ENCODE assay signal across 8 cellular contexts in genomic region chr16:30558789-30559377, GRCh38. TPM values are rescaled to one million over a fixed set of nuclear protein-coding genes. Genes with fewer than 3 reads are reported as not detected.
DNase-seq lines count a peak whose midpoint lies in the region; ATAC-seq and TF ChIP-seq lines count a peak whose summit lies in the region.

No MANE protein-coding gene starts in this region.

- no peaks in the 10 kb centered on the region for H3K9me3 Mint-ChIP-seq in activated CD4-positive, alpha-beta T cell treated with anti-CD3 and anti-CD28 coated beads, Interleukin-2, amount 10 ng/mL, durations not matched to agents 7 days and 5 days
- no peaks in the 10 kb centered on the region for H3K9me3 Mint-ChIP-seq in activated naive CD8-positive, alpha-beta T cell treated with anti-CD3 and anti-CD28 coated beads, Interleukin-2, amount 50 U/mL, for 24 hours

- H3K4me3 ChIP-seq in left lung (peak overlapping the region in 1 of 2 donors; percentile 95), testis (peak overlapping the region; percentile 84 to 85)

- peaks cover 37% of the 10 kb centered on the region for H3K4me1 Mint-ChIP-seq in activated CD4-positive, alpha-beta T cell treated with anti-CD3 and anti-CD28 coated beads, Interleukin-2, amount 10 ng/mL, durations not matched to agents 7 days and 5 days
- peaks cover 34% of the 10 kb centered on the region for H3K4me1 Mint-ChIP-seq in activated naive CD8-positive, alpha-beta T cell treated with anti-CD3 and anti-CD28 coated beads, Interleukin-2, amount 50 U/mL, for 24 hours

- DNase-seq in activated CD4-positive, alpha-beta T cell treated with anti-CD3 and anti-CD28 coated beads, Interleukin-2, amount 10 ng/mL, durations not matched to agents 7 days and 5 days = no peak
- DNase-seq in activated CD4-positive, alpha-beta T cell treated with anti-CD3 and anti-CD28 coated beads, Interleukin-2, amount 50 U/mL, for 48 hours = no peak
- no peak for DNase-seq in activated naive CD8-positive, alpha-beta T cell treated with anti-CD3 and anti-CD28 coated beads, Interleukin-2, amount 50 U/mL, for 24 hours
- DNase-seq in left lung (peak in 1 of 2 donors; percentile 27), testis (no peak), NCI-H187 (lab: John Stamatoyannopoulos, UW) (no peak), middle frontal gyrus (ENCODE audit: extremely low spot score, low spot score) (no peak), amygdala (lab: John Stamatoyannopoulos, UW) (no peak)

- WGBS in testis, 2 donors = 52 to 66% methylated on average over 21 of the region's 21 CpGs

- TF ChIP-seq POLR2A in testis (IDR thresholded peaks at IDR 0.05) = no peak

- H3K4me3 Mint-ChIP-seq in activated CD4-positive, alpha-beta T cell treated with anti-CD3 and anti-CD28 coated beads, Interleukin-2, amount 10 ng/mL, durations not matched to agents 7 days and 5 days = peak overlapping the region; percentile 87
- peak overlapping the region; percentile 87 for H3K4me3 Mint-ChIP-seq in activated naive CD8-positive, alpha-beta T cell treated with anti-CD3 and anti-CD28 coated beads, Interleukin-2, amount 50 U/mL, for 24 hours

- POLR2A ChIA-PET in activated CD4-positive, alpha-beta T cell treated with anti-CD3 and anti-CD28 coated beads, Interleukin-2, amount 10 ng/mL, durations not matched to agents 7 days and 5 days (lab: Charles Lee) = interaction anchor here (0.6 to 0.8 kb wide), 2 partner anchors 87 to 129 kb away, joined by 3 read pairs; partner anchors contain the start of genes DCTPP1 and ITGAL

- ATAC-seq in activated naive CD8-positive, alpha-beta T cell treated with anti-CD3 and anti-CD28 coated beads, Interleukin-2, amount 50 U/mL, for 24 hours = no peak
- ATAC-seq in left lung = no peak

- peaks cover 0 to 25% of the 10 kb centered on the region in 2 donors for H3K36me3 ChIP-seq in left lung
- no peaks in the 10 kb centered on the region for H3K36me3 ChIP-seq in testis (ENCODE audit: low read depth, missing control alignments)

- peak overlapping the region; percentile 90 for H3K27ac Mint-ChIP-seq in activated CD4-positive, alpha-beta T cell treated with anti-CD3 and anti-CD28 coated beads, Interleukin-2, amount 10 ng/mL, durations not matched to agents 7 days and 5 days
- H3K27ac Mint-ChIP-seq in activated naive CD8-positive, alpha-beta T cell treated with anti-CD3 and anti-CD28 coated beads, Interleukin-2, amount 50 U/mL, for 24 hours = peak overlapping the region; percentile 91

- peaks cover 25% of the 10 kb centered on the region for H3K36me3 Mint-ChIP-seq in activated CD4-positive, alpha-beta T cell treated with anti-CD3 and anti-CD28 coated beads, Interleukin-2, amount 10 ng/mL, durations not matched to agents 7 days and 5 days (ENCODE audit: low read depth)
- H3K36me3 Mint-ChIP-seq in activated naive CD8-positive, alpha-beta T cell treated with anti-CD3 and anti-CD28 coated beads, Interleukin-2, amount 50 U/mL, for 24 hours (ENCODE audit: low read depth) = peaks cover 16% of the 10 kb centered on the region

- CTCF ChIA-PET in activated CD4-positive, alpha-beta T cell treated with anti-CD3 and anti-CD28 coated beads, Interleukin-2, amount 10 ng/mL, durations not matched to agents 7 days and 5 days (lab: Charles Lee) = interaction anchor here (0.6 to 3.0 kb wide), 12 partner anchors 9 to 467 kb away, joined by 3 to 18 read pairs (median 6); partner anchors contain the start of genes TBX6, ZNF688 and ZNF747

- no peaks in the 10 kb centered on the region for H3K27me3 Mint-ChIP-seq in activated CD4-positive, alpha-beta T cell treated with anti-CD3 and anti-CD28 coated beads, Interleukin-2, amount 10 ng/mL, durations not matched to agents 7 days and 5 days
- H3K27me3 Mint-ChIP-seq in activated naive CD8-positive, alpha-beta T cell treated with anti-CD3 and anti-CD28 coated beads, Interleukin-2, amount 50 U/mL, for 24 hours = peaks cover 4% of the 10 kb centered on the region

- no peaks in the 10 kb centered on the region for H3K27me3 ChIP-seq in left lung
- H3K27me3 ChIP-seq in testis = no peaks in the 10 kb centered on the region

- peak overlapping the region; percentile 83 to 98 for H3K27ac ChIP-seq in left lung
- peak overlapping the region; percentile 92 to 96 for H3K27ac ChIP-seq in testis

- TF ChIP-seq CTCF in left lung (IDR thresholded peaks at IDR 0.05) (no peak), testis (IDR thresholded peaks at IDR 0.05) (no peak)

- intact Hi-C loops in left lung (cut with DNase I) (no loop called here), testis (cut with DNase I; ENCODE audit: low total_unique reads) (no loop called here)

- H3K9me3 ChIP-seq in left lung = no peaks in the 10 kb centered on the region
- no peaks in the 10 kb centered on the region for H3K9me3 ChIP-seq in testis

- H3K4me1 ChIP-seq in left lung (peaks cover 0 to 55% of the 10 kb centered on the region in 2 donors), testis (peaks cover 17% of the 10 kb centered on the region)

RNA-seq across cellular contexts. Expression of gene ZNF764, which starts 0.7 kb away (rescaled TPM):
- total RNA-seq in activated CD4-positive, alpha-beta T cell treated with anti-CD3 and anti-CD28 coated beads, Interleukin-2, amount 10 ng/mL, durations not matched to agents 7 days and 5 days = 10 to 100 TPM; 17.5 to 18.2 TPM
- 1 to 10 TPM; 7.4 to 9.0 TPM for total RNA-seq in left lung
- total RNA-seq in testis = 10 to 100 TPM; 21.9 to 23.2 TPM
- polyA plus RNA-seq in testis (ENCODE audit: insufficient read depth, low read depth, low replicate concordance) = 11.3 TPM

RNA-seq across cellular contexts. Expression of gene ZNF688, which starts 12.6 kb away (rescaled TPM):
- 10 to 100 TPM; 13.3 to 13.8 TPM for total RNA-seq in activated CD4-positive, alpha-beta T cell treated with anti-CD3 and anti-CD28 coated beads, Interleukin-2, amount 10 ng/mL, durations not matched to agents 7 days and 5 days
- total RNA-seq in left lung = 10 to 100 TPM; 11.8 to 12.3 TPM
- total RNA-seq in testis = 10 to 100 TPM; 21.7 to 54.6 TPM
- polyA plus RNA-seq in testis (ENCODE audit: insufficient read depth, low read depth, low replicate concordance) = 38.5 TPM

RNA-seq across cellular contexts. Expression of gene ZNF747, which starts 24.2 kb away (rescaled TPM):
- total RNA-seq in activated CD4-positive, alpha-beta T cell treated with anti-CD3 and anti-CD28 coated beads, Interleukin-2, amount 10 ng/mL, durations not matched to agents 7 days and 5 days = 10 to 100 TPM; 10.4 to 11.8 TPM
- total RNA-seq in left lung = 10 to 100 TPM in 1 of 2 donors, 1 to 10 TPM in 1; 6.6 to 11.8 TPM
- total RNA-seq in testis = 10 to 100 TPM; 18.7 to 23.3 TPM
- polyA plus RNA-seq in testis (ENCODE audit: insufficient read depth, low read depth, low replicate concordance) = 13.1 TPM

RNA-seq across cellular contexts. Expression of gene ZNF785, which starts 26.6 kb away (rescaled TPM):
- total RNA-seq in activated CD4-positive, alpha-beta T cell treated with anti-CD3 and anti-CD28 coated beads, Interleukin-2, amount 10 ng/mL, durations not matched to agents 7 days and 5 days = 10 to 100 TPM; 17.0 to 18.3 TPM
- total RNA-seq in left lung (10 to 100 TPM; 12.9 to 15.6 TPM), testis (10 to 100 TPM; 14.8 to 17.1 TPM)
- polyA plus RNA-seq in testis (ENCODE audit: insufficient read depth, low read depth, low replicate concordance) = 5.9 TPM

RNA-seq across cellular contexts. Expression of gene ZNF768, which starts 32.5 kb away (rescaled TPM):
- 1 to 10 TPM; 1.9 to 2.6 TPM for total RNA-seq in activated CD4-positive, alpha-beta T cell treated with anti-CD3 and anti-CD28 coated beads, Interleukin-2, amount 10 ng/mL, durations not matched to agents 7 days and 5 days
- total RNA-seq in left lung (10 to 100 TPM; 26.1 to 26.4 TPM), testis (10 to 100 TPM; 52.2 to 64.3 TPM)
- polyA plus RNA-seq in testis (ENCODE audit: insufficient read depth, low read depth, low replicate concordance) = 52.3 TPM
